ENCODE assay signal across 1 cellular context in genomic region chr6:44670146-44670545, GRCh38.
TF ChIP-seq lines count a peak whose summit lies in the region.

No MANE protein-coding gene starts in this region.

TF ChIP-seq in H1, 55 proteins besides CTCF, POLR2A, EP300 and RAD21:
- no peak for TF ChIP-seq POU5F1 (IDR thresholded peaks at IDR 0.05; ENCODE audit: low read depth, low read length)
- TF ChIP-seq CREB1 (IDR thresholded peaks at IDR 0.05), result no peak
- TF ChIP-seq EZH2 (IDR thresholded peaks at IDR 0.05; ENCODE audit: low read depth, low read length, severe bottlenecking), result no peak
- TF ChIP-seq KDM1A (IDR thresholded peaks at IDR 0.05; ENCODE audit: borderline replicate concordance, low read length), result no peak
- no peak for TF ChIP-seq PHF8 (conservative IDR thresholded peaks at IDR 0.05; ENCODE audit: low read depth, low read length)
- no peak for TF ChIP-seq JUND (IDR thresholded peaks at IDR 0.05; ENCODE audit: low read length)
- no peak for TF ChIP-seq ASH2L (IDR thresholded peaks at IDR 0.05; ENCODE audit: low read length)
- TF ChIP-seq CHD7 (IDR thresholded peaks at IDR 0.05; ENCODE audit: insufficient replicate concordance, low read length), result no peak
- TF ChIP-seq SRF (IDR thresholded peaks at IDR 0.05; ENCODE audit: low read depth, low read length), result no peak
- TF ChIP-seq BCL11A (IDR thresholded peaks at IDR 0.05; ENCODE audit: low read depth in 2 of 2, low read length in 2 of 2), result no peak
- no peak for TF ChIP-seq KDM5A (IDR thresholded peaks at IDR 0.05; ENCODE audit: low read length)
- TF ChIP-seq JUN (IDR thresholded peaks at IDR 0.05; ENCODE audit: low read depth, low read length), result no peak
- no peak for TF ChIP-seq RBBP5 (IDR thresholded peaks at IDR 0.05; ENCODE audit: borderline replicate concordance, low read depth, low read length)
- TF ChIP-seq YY1 (IDR thresholded peaks at IDR 0.05; ENCODE audit: low read depth, low read length), result no peak
